ENCODE assay signal across 27 cellular contexts in the genomic region with DNA sequence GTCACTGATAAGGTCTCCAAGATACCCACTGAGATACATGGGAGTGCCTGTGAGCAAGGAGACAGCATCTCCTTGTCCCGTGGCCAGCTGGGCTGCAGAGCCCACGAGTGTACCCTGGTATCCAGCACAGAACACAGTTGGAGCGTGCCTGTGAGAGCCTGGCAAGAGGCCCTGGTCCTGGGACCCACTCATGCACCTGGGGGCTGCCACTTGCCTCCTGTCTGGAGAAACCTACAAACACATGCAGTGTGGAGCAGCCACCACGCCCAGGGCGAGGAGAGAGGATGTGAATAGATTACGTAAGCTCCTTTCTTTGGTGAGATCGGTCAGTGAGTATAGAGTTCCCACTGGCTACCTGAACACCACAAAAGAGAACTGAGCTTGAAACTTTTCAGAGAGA.
"Had no signal": no experiment of that assay in that cellular context is flagged by ENCODE, and none has a peak within 500 bp of the region (broad histone marks: within the 10 kb centered on the region; RNA-seq: fewer than 3 reads in every experiment).

No MANE protein-coding gene starts in this region.

- H3K36me3 Mint-ChIP-seq: activated naive CD4-positive, alpha-beta T cell treated with anti-CD3 and anti-CD28 coated beads, Interleukin-2, amount 10 ng/mL, durations not matched to agents 7 days and 5 days; activated naive CD4-positive, alpha-beta T cell treated with anti-CD3 and anti-CD28 coated beads, Interleukin-2, amount 50 U/mL, for 72 hours; activated naive CD8-positive, alpha-beta T cell treated with anti-CD3 and anti-CD28 coated beads, Interleukin-2, amount 10 ng/mL, durations not matched to agents 7 days and 5 days; WTC11 had no signal

- H3K27me3 ChIP-seq: ascending aorta, brain microvascular endothelial cell, dorsolateral prefrontal cortex, esophagus muscularis mucosa, foreskin keratinocyte, gastrocnemius medialis had no signal

- H3K27me3 Mint-ChIP-seq: activated CD4-positive, alpha-beta memory T cell treated with anti-CD3 and anti-CD28 coated beads, Interleukin-2, amount 10 ng/mL, durations not matched to agents 7 days and 5 days; activated CD4-positive, alpha-beta T cell treated with anti-CD3 and anti-CD28 coated beads, Interleukin-2, amount 10 ng/mL, durations not matched to agents 7 days and 5 days; activated naive CD4-positive, alpha-beta T cell treated with anti-CD3 and anti-CD28 coated beads, Interleukin-2, amount 10 ng/mL, durations not matched to agents 7 days and 5 days; activated naive CD8-positive, alpha-beta T cell treated with anti-CD3 and anti-CD28 coated beads, Interleukin-2, amount 10 ng/mL, durations not matched to agents 7 days and 5 days; activated T-cell treated with anti-CD3 and anti-CD28 coated beads, Interleukin-2, amount 50 U/mL, for 24 hours; central memory CD8-positive, alpha-beta T cell; dendritic cell treated with granulocyte-macrophage colony-stimulating factor and Interleukin-4, amounts not matched to agents 40 ng/mL and 50 ng/mL, for 4 days had no signal

- H3K36me3 ChIP-seq: ascending aorta, brain microvascular endothelial cell, esophagus muscularis mucosa, gastrocnemius medialis had no signal

- H3K4me1 Mint-ChIP-seq: activated CD4-positive, alpha-beta memory T cell treated with anti-CD3 and anti-CD28 coated beads, Interleukin-2, amount 10 ng/mL, durations not matched to agents 7 days and 5 days; activated CD4-positive, alpha-beta T cell treated with anti-CD3 and anti-CD28 coated beads, Interleukin-2, amount 10 ng/mL, durations not matched to agents 7 days and 5 days; activated naive CD4-positive, alpha-beta T cell treated with anti-CD3 and anti-CD28 coated beads, Interleukin-2, amount 10 ng/mL, durations not matched to agents 7 days and 5 days; activated naive CD8-positive, alpha-beta T cell treated with anti-CD3 and anti-CD28 coated beads, Interleukin-2, amount 10 ng/mL, durations not matched to agents 7 days and 5 days; central memory CD8-positive, alpha-beta T cell; endodermal cell had no signal

- H3K4me3 ChIP-seq: ascending aorta, coronary artery, dorsolateral prefrontal cortex, esophagus muscularis mucosa, gastrocnemius medialis had no signal

- H3K4me1 ChIP-seq: ascending aorta, esophagus muscularis mucosa, foreskin keratinocyte, gastrocnemius medialis had no signal

- H3K27ac Mint-ChIP-seq: activated CD4-positive, alpha-beta memory T cell treated with anti-CD3 and anti-CD28 coated beads, Interleukin-2, amount 10 ng/mL, durations not matched to agents 7 days and 5 days; activated CD4-positive, alpha-beta T cell treated with anti-CD3 and anti-CD28 coated beads, Interleukin-2, amount 10 ng/mL, durations not matched to agents 7 days and 5 days; activated naive CD4-positive, alpha-beta T cell treated with anti-CD3 and anti-CD28 coated beads, Interleukin-2, amount 10 ng/mL, durations not matched to agents 7 days and 5 days; activated naive CD4-positive, alpha-beta T cell treated with anti-CD3 and anti-CD28 coated beads, Interleukin-2, amount 50 U/mL, for 72 hours; activated naive CD8-positive, alpha-beta T cell treated with anti-CD3 and anti-CD28 coated beads, Interleukin-2, amount 10 ng/mL, durations not matched to agents 7 days and 5 days; activated T-cell treated with anti-CD3 and anti-CD28 coated beads, Interleukin-2, amount 50 U/mL, for 24 hours; activated T-cell treated with anti-CD3 and anti-CD28 coated beads, Interleukin-2, amount 50 U/mL, for 72 hours; dendritic cell treated with granulocyte-macrophage colony-stimulating factor and Interleukin-4, amounts not matched to agents 40 ng/mL and 50 ng/mL, for 4 days; endodermal cell; WTC11 had no signal

- H3K9me3 ChIP-seq: ascending aorta, gastrocnemius medialis had no signal

- DNase-seq: activated CD4-positive, alpha-beta memory T cell treated with anti-CD3 and anti-CD28 coated beads, Interleukin-2, amount 10 ng/mL, durations not matched to agents 7 days and 5 days; activated CD4-positive, alpha-beta T cell treated with anti-CD3 and anti-CD28 coated beads for 1 hour; activated CD4-positive, alpha-beta T cell treated with anti-CD3 and anti-CD28 coated beads for 4 hours; activated CD4-positive, alpha-beta T cell treated with anti-CD3 and anti-CD28 coated beads, Interleukin-2, amount 10 ng/mL, durations not matched to agents 7 days and 5 days; activated CD4-positive, alpha-beta T cell treated with anti-CD3 and anti-CD28 coated beads, Interleukin-2, amount 50 U/mL, for 4 hours; activated CD8-positive, alpha-beta memory T cell treated with anti-CD3 and anti-CD28 coated beads, Interleukin-2, amount 50 U/mL, for 48 hours; activated gamma-delta T cell; activated naive CD4-positive, alpha-beta T cell; activated naive CD4-positive, alpha-beta T cell treated with anti-CD3 and anti-CD28 coated beads, Interleukin-2, amount 10 ng/mL, durations not matched to agents 7 days and 5 days; activated naive CD8-positive, alpha-beta T cell treated with anti-CD3 and anti-CD28 coated beads, Interleukin-2, amount 10 ng/mL, durations not matched to agents 7 days and 5 days; activated T-cell treated with anti-CD3 and anti-CD28 coated beads for 4 hours; activated T-cell treated with anti-CD3 and anti-CD28 coated beads, Interleukin-2, amount 50 U/mL, for 24 hours; activated T-cell treated with anti-CD3 and anti-CD28 coated beads, Interleukin-2, amount 50 U/mL, for 72 hours; brain microvascular endothelial cell; dorsolateral prefrontal cortex; effector memory CD4-positive, alpha-beta T cell; endodermal cell; foreskin keratinocyte; gastrocnemius medialis; T-helper 2 cell had no signal

- H3K27ac ChIP-seq: ascending aorta, brain microvascular endothelial cell, coronary artery, dorsolateral prefrontal cortex, esophagus muscularis mucosa, foreskin keratinocyte, gastrocnemius medialis had no signal

- H3K9me3 Mint-ChIP-seq: activated CD4-positive, alpha-beta T cell treated with anti-CD3 and anti-CD28 coated beads, Interleukin-2, amount 10 ng/mL, durations not matched to agents 7 days and 5 days; activated naive CD8-positive, alpha-beta T cell treated with anti-CD3 and anti-CD28 coated beads, Interleukin-2, amount 10 ng/mL, durations not matched to agents 7 days and 5 days; activated T-cell treated with anti-CD3 and anti-CD28 coated beads, Interleukin-2, amount 50 U/mL, for 72 hours; dendritic cell treated with granulocyte-macrophage colony-stimulating factor and Interleukin-4, amounts not matched to agents 40 ng/mL and 50 ng/mL, for 4 days; endodermal cell; WTC11 had no signal

- H3K4me3 Mint-ChIP-seq: activated CD4-positive, alpha-beta memory T cell treated with anti-CD3 and anti-CD28 coated beads, Interleukin-2, amount 10 ng/mL, durations not matched to agents 7 days and 5 days; activated CD4-positive, alpha-beta T cell treated with anti-CD3 and anti-CD28 coated beads, Interleukin-2, amount 10 ng/mL, durations not matched to agents 7 days and 5 days; activated naive CD4-positive, alpha-beta T cell treated with anti-CD3 and anti-CD28 coated beads, Interleukin-2, amount 10 ng/mL, durations not matched to agents 7 days and 5 days; activated naive CD8-positive, alpha-beta T cell treated with anti-CD3 and anti-CD28 coated beads, Interleukin-2, amount 10 ng/mL, durations not matched to agents 7 days and 5 days; activated T-cell treated with anti-CD3 and anti-CD28 coated beads, Interleukin-2, amount 50 U/mL, for 24 hours; activated T-cell treated with anti-CD3 and anti-CD28 coated beads, Interleukin-2, amount 50 U/mL, for 72 hours; central memory CD8-positive, alpha-beta T cell; dendritic cell treated with granulocyte-macrophage colony-stimulating factor and Interleukin-4, amounts not matched to agents 40 ng/mL and 50 ng/mL, for 4 days; endodermal cell; WTC11 had no signal
